In the genomic region with DNA sequence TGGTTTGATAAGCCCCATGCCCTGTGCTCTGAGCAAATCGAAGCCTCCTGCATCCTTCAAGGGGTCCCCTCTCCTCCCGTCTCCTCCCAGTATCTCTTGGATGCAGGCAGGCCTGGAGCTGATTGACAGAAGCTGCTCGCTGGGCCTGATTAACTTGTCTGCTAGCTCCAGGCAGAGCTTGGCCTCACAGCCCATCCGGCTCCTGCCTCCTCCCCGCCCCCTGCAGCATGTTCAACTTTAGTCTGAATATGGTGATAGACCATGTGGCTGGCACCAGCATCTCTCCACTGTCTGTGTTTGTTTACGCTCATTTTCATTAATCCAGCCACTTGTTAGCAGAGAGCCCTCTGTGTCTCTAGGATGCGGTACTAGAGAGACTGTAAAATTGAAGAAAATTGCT, we compare ENCODE assay signal across 14 cellular contexts.
DNase-seq lines count a peak whose midpoint lies in the region; ATAC-seq, FAIRE-seq and TF ChIP-seq lines count a peak whose summit lies in the region.
"Had no signal": no experiment of that assay in that cellular context is flagged by ENCODE, and none has a peak within 500 bp of the region (broad histone marks: within the 10 kb centered on the region; RNA-seq: fewer than 3 reads in every experiment).

No MANE protein-coding gene starts in this region.

- H3K27me3 ChIP-seq in left lung (no peaks in the 10 kb centered on the region), sigmoid colon (no peaks in the 10 kb centered on the region)

- H3K9me3 ChIP-seq in left lung (peaks cover 0 to 6% of the 10 kb centered on the region in 2 donors), sigmoid colon (no peaks in the 10 kb centered on the region)
- H3K9me3 ChIP-seq: left ventricle myocardium inferior had no signal

- H3K4me1 ChIP-seq in left lung (no peaks in the 10 kb centered on the region), sigmoid colon (peaks cover 0 to 5% (median 0%) of the 10 kb centered on the region in 4 donors)
- H3K4me1 ChIP-seq: left ventricle myocardium inferior had no signal

- WGBS in sigmoid colon, 2 donors = 47 to 60% methylated on average over 7 of the region's 7 CpGs

- no peak for TF ChIP-seq POLR2A in sigmoid colon (IDR thresholded peaks at IDR 0.05)

- intact Hi-C loops in left lung (cut with DNase I) = no loop called here
- intact Hi-C loops in sigmoid colon (cut with DNase I) = no loop called here

- DNase-seq in NCI-H1105 (lab: John Stamatoyannopoulos, UW) = peak; percentile 92
- peak; percentile 73 to 86 for DNase-seq in NCI-H524 (lab: John Stamatoyannopoulos, UW)
- DNase-seq in frontal cortex (ENCODE audit: low spot score in 2 of 2) = peak; percentile 39 to 46
- peak; percentile 88 for DNase-seq in putamen (ENCODE audit: low spot score)
- DNase-seq in GM13977 (ENCODE audit: low spot score) = no peak
- DNase-seq in left lung = no peak
- no peak for DNase-seq in sigmoid colon
- DNase-seq: activated CD4-positive, alpha-beta T cell treated with anti-CD3 and anti-CD28 coated beads for 48 hours; activated naive CD4-positive, alpha-beta T cell treated with anti-CD3 and anti-CD28 coated beads for 36 hours; GOT3; left ventricle myocardium inferior; SIG-M5; T1000 had no signal

- H3K4me3 ChIP-seq in left lung (no peak overlapping the region), sigmoid colon (no peak overlapping the region)
- H3K4me3 ChIP-seq: left ventricle myocardium inferior had no signal

- H3K36me3 ChIP-seq in left lung (no peaks in the 10 kb centered on the region), sigmoid colon (no peaks in the 10 kb centered on the region)
- H3K36me3 ChIP-seq: left ventricle myocardium inferior had no signal

- in situ Hi-C loops in GM13977 (cut with MboI; ENCODE audit: low pct_unique_long_range_greater_than_20kb, low sequenced_read_pairs, unreplicated experiment) = no loop called here

- TF ChIP-seq EP300 in sigmoid colon (IDR thresholded peaks at IDR 0.05) = no peak

- FAIRE-seq in frontal cortex (lab: Jason Lieb, UNC) = no peak
- FAIRE-seq: HTR-8/SVneo had no signal

- no peak overlapping the region for H3K27ac ChIP-seq in left lung
- H3K27ac ChIP-seq in sigmoid colon = no peak overlapping the region
- H3K27ac ChIP-seq: left ventricle myocardium inferior had no signal

- no peak for ATAC-seq in left lung

- TF ChIP-seq CTCF in GM13977 (IDR thresholded peaks at IDR 0.05; ENCODE audit: extremely low read depth, insufficient read depth, missing control alignments) = no peak
- no peak for TF ChIP-seq CTCF in left lung (IDR thresholded peaks at IDR 0.05)
- no peak for TF ChIP-seq CTCF in sigmoid colon (IDR thresholded peaks at IDR 0.05)

Comparison
In these comparisons a context has a peak if more than half of its experiments do, and no peak if none do; other contexts are left out.
1. DNase-seq: peak in NCI-H1105 (single experiment), NCI-H524 (2 of 2), frontal cortex (2 of 2) and putamen (single experiment); none in GM13977 (single experiment), left lung (0 of 2) and sigmoid colon (single experiment).